In genomic region chr11:45233121-45233803, GRCh38 we compare ENCODE assay signal across 8 cellular contexts. TPM values are rescaled to one million over a fixed set of nuclear protein-coding genes. Genes with fewer than 3 reads are reported as not detected.
DNase-seq lines count a peak whose midpoint lies in the region; ATAC-seq, FAIRE-seq and TF ChIP-seq lines count a peak whose summit lies in the region.

No MANE protein-coding gene starts in this region.

- TF ChIP-seq CTCF in foreskin fibroblast (IDR thresholded peaks at IDR 0.05; ENCODE audit: low read depth, low read length) (peak; percentile 85), pancreas (IDR thresholded peaks at IDR 0.05) (peak; percentile 81 to 88 (median 84)), upper lobe of left lung (IDR thresholded peaks at IDR 0.05) (peak; percentile 72 to 96 (median 86))

- FAIRE-seq in pancreas (lab: Jason Lieb, UNC), result no peak

- DNase-seq in NCI-H2227 (lab: John Stamatoyannopoulos, UW; ENCODE audit: unreplicated experiment), result peak; percentile 41
- no peak for DNase-seq in NCI-H2227 treated with DMSO at 0.1 percent for 48 hours (lab: John Stamatoyannopoulos, UW)
- DNase-seq in RPMI7951 (ENCODE audit: low read depth), result peak; percentile 46
- DNase-seq in activated T-helper 1 cell treated with anti-CD3 and anti-CD28 coated beads, Interleukin-2, amount 50 U/mL, for 16 hours (ENCODE audit: low read depth in 1 of 2, low spot score in 1 of 2), result peak; percentile 20 to 22
- DNase-seq in foreskin fibroblast, result peak; percentile 35 to 71
- peak in 5 of 6 donors; percentile 48 to 86 (median 77) for DNase-seq in pancreas
- peak; percentile 38 to 50 for DNase-seq in upper lobe of left lung

- no peaks in the 10 kb centered on the region for H3K36me3 ChIP-seq in pancreas
- peaks cover 0 to 2% (median 0%) of the 10 kb centered on the region in 4 donors for H3K36me3 ChIP-seq in upper lobe of left lung

- ATAC-seq in HG03354 (IDR thresholded peaks at IDR 0.05; ENCODE audit: poor library complexity, severe bottlenecking, unreplicated experiment) (peak; percentile 85), pancreas (peak in 3 of 4 donors; percentile 88 to 90 (median 89)), upper lobe of left lung (ENCODE audit: low FRiP score in 2 of 2) (peak; percentile 64 to 81)

- 51 to 57% methylated on average over 17 of the region's 17 CpGs for WGBS in pancreas, 2 donors
- WGBS in upper lobe of left lung, 2 donors, result 57 to 71% methylated on average over 8 to 17 of the region's 17 CpGs

- H3K27ac ChIP-seq in pancreas (no peak overlapping the region), upper lobe of left lung (no peak overlapping the region)

- H3K9me3 ChIP-seq in pancreas (no peaks in the 10 kb centered on the region), upper lobe of left lung (no peaks in the 10 kb centered on the region)

- H3K27me3 ChIP-seq in pancreas (no peaks in the 10 kb centered on the region), upper lobe of left lung (no peaks in the 10 kb centered on the region)

- H3K4me1 ChIP-seq in pancreas (no peaks in the 10 kb centered on the region), upper lobe of left lung (peaks cover 0 to 3% (median 0%) of the 10 kb centered on the region in 4 donors)

- intact Hi-C loops in pancreas (cut with DNase I), result no loop called here

- no peak overlapping the region for H3K4me3 ChIP-seq in foreskin fibroblast (ENCODE audit: low read depth in 1 of 2, low read length in 2 of 2)
- H3K4me3 ChIP-seq in pancreas, result no peak overlapping the region
- H3K4me3 ChIP-seq in upper lobe of left lung, result no peak overlapping the region

- no peak for TF ChIP-seq EP300 in upper lobe of left lung (IDR thresholded peaks at IDR 0.05)

- TF ChIP-seq POLR2A in upper lobe of left lung (IDR thresholded peaks at IDR 0.05), result no peak

RNA-seq across cellular contexts. Expression of gene SYT13, which starts 52.9 kb away (rescaled TPM):
- 0.10 and 0.72 TPM in 2 replicates for total RNA-seq in RPMI7951 (2014; rRNA removed; shearing (Covaris generic))
- total RNA-seq in pancreas (10 to 100 TPM in 2 of 6 donors, 1 to 10 TPM in 4; 2.5 to 15.4 (median 5.8) TPM), upper lobe of left lung (under 1 TPM in 3 of 6 donors, not detected in 3; 0.11 to 0.78 (median 0.30) TPM)
- polyA plus RNA-seq in pancreas, result 10 to 100 TPM in 1 of 2 donors, 1 to 10 TPM in 1; 5.6 to 30.9 TPM
